In genomic region chr3:60633644-60634043, GRCh38 we compare ENCODE assay signal across 16 cellular contexts.
DNase-seq lines count a peak whose midpoint lies in the region; ATAC-seq, FAIRE-seq and TF ChIP-seq lines count a peak whose summit lies in the region.
"Had no signal": no experiment of that assay in that cellular context is flagged by ENCODE, and none has a peak within 500 bp of the region (broad histone marks: within the 10 kb centered on the region; RNA-seq: fewer than 3 reads in every experiment).

No MANE protein-coding gene starts in this region.

- no peak overlapping the region for H3K27ac ChIP-seq in GM23338 (ENCODE audit: low read depth)
- no peak overlapping the region for H3K27ac ChIP-seq in H1 (ENCODE audit: low read depth, low read length)
- H3K27ac ChIP-seq in neuronal stem cell (replicated peaks; ENCODE audit: low read length): no peak overlapping the region
- H3K27ac ChIP-seq: GM23248 had no signal

- H3K4me3 Mint-ChIP-seq in GM23338: no peak overlapping the region
- H3K4me3 Mint-ChIP-seq: CD4-positive, alpha-beta T cell had no signal

- H4K8ac ChIP-seq in H1 (ENCODE audit: extremely low read depth, insufficient read depth, low read length) (no peak overlapping the region), neuronal stem cell (ENCODE audit: low read depth, low read length) (no peak overlapping the region)

- no peaks in the 10 kb centered on the region; the same call in 1 of the 2 replicates for H3K23me2 ChIP-seq in H1 (ENCODE audit: low read depth, low read length)

- H3K4ac ChIP-seq in H1 (replicated peaks; ENCODE audit: insufficient read length, low read depth, low read length) (no peak overlapping the region), neuronal stem cell (ENCODE audit: low read length) (no peak overlapping the region)

- POLR2A ChIA-PET in H1 (lab: Charles Lee; ENCODE audit: partially characterized antibody): no interaction called here

- H2BK5ac ChIP-seq in H1 (ENCODE audit: low read depth, low read length) (no peak overlapping the region), neuronal stem cell (ENCODE audit: low read length) (no peak overlapping the region)

- H3K9ac ChIP-seq in H1 (replicated peaks in 1 of 4; ENCODE audit: extremely low read depth in 1 of 4, low read depth in 3 of 4, low read length in 3 of 4) (no peak overlapping the region), neuronal stem cell (ENCODE audit: low read depth, low read length, poor library complexity) (no peak overlapping the region)
- H3K9ac ChIP-seq: GM23248 had no signal

- no peak overlapping the region for H2BK15ac ChIP-seq in H1 (ENCODE audit: low read length)
- H2BK15ac ChIP-seq in neuronal stem cell (ENCODE audit: low read length): peak overlapping the region; percentile 51

- no peak for TF ChIP-seq EP300 in H1 (IDR thresholded peaks at IDR 0.05; ENCODE audit: borderline replicate concordance in 1 of 2, low read depth in 2 of 2, low read length in 2 of 2)

- no peaks in the 10 kb centered on the region for H3K79me2 ChIP-seq in GM23338 (replicated peaks; ENCODE audit: insufficient read depth)
- no peaks in the 10 kb centered on the region for H3K79me2 ChIP-seq in H1 (ENCODE audit: control insufficient read depth in 1 of 2, insufficient read depth in 2 of 2, low read length in 2 of 2)

- H3K4me1 Mint-ChIP-seq in GM23338: peaks cover 43% of the 10 kb centered on the region

- no peak overlapping the region for H3K4me2 ChIP-seq in GM23338
- no peak overlapping the region for H3K4me2 ChIP-seq in H1 (ENCODE audit: insufficient read depth in 1 of 2, low read depth in 2 of 2, low read length in 2 of 2)
- no peak overlapping the region for H3K4me2 ChIP-seq in neuronal stem cell (ENCODE audit: insufficient read depth, low read length, poor library complexity, severe bottlenecking)

- no peaks in the 10 kb centered on the region for H3K27me3 ChIP-seq in GM23338 (ENCODE audit: insufficient read depth)
- no peaks in the 10 kb centered on the region for H3K27me3 ChIP-seq in H1 (replicated peaks in 1 of 4; ENCODE audit: control insufficient read depth in 3 of 4, extremely low read depth in 1 of 4, insufficient read depth in 3 of 4, low read length in 3 of 4)
- H3K27me3 ChIP-seq in neuronal stem cell (ENCODE audit: control insufficient read depth in 3 of 3, insufficient read depth in 3 of 3, low read depth in 1 of 3, low read length in 3 of 3): no peaks in the 10 kb centered on the region

- H2BK12ac ChIP-seq in H1 (ENCODE audit: low read depth, low read length) (no peak overlapping the region; the same call in 1 of the 2 replicates), neuronal stem cell (ENCODE audit: low read length) (no peak overlapping the region)

- H3K27me3 Mint-ChIP-seq in GM23338 (ENCODE audit: insufficient read depth, low read depth, poor library complexity): no peaks in the 10 kb centered on the region
- H3K27me3 Mint-ChIP-seq: CD4-positive, alpha-beta T cell had no signal

- no peak overlapping the region for H3K23ac ChIP-seq in H1 (ENCODE audit: insufficient read length)
- no peak overlapping the region for H3K23ac ChIP-seq in neuronal stem cell (ENCODE audit: low read depth, low read length, poor library complexity)

- no peak for TF ChIP-seq POLR2A in H1 (IDR thresholded peaks at IDR 0.05; ENCODE audit: control extremely low read depth in 1 of 2, low read depth in 2 of 2, low read length in 2 of 2)

- TF ChIP-seq RAD21 in H1 (IDR thresholded peaks at IDR 0.05 in 1 of 2, conservative IDR thresholded peaks at IDR 0.05 in 1 of 2; ENCODE audit: low read depth in 2 of 2, low read length in 2 of 2): no peak

- H3K36me3 Mint-ChIP-seq in GM23338 (ENCODE audit: low read depth): no peaks in the 10 kb centered on the region

- TF ChIP-seq CTCF in AG10803 (conservative IDR thresholded peaks at IDR 0.05; ENCODE audit: low read length): no peak
- no peak for TF ChIP-seq CTCF in GM23338 (conservative IDR thresholded peaks at IDR 0.05; ENCODE audit: low read depth in 2 of 2)
- TF ChIP-seq CTCF in H1 (IDR thresholded peaks at IDR 0.05; ENCODE audit: control extremely low read depth in 1 of 3, insufficient read depth in 1 of 3, low read depth in 1 of 3, low read length in 3 of 3): no peak

- H3K56ac ChIP-seq in H1 (replicated peaks; ENCODE audit: insufficient read length, low read depth, low read length): no peak overlapping the region

- peak overlapping the region; percentile 13 for H4K91ac ChIP-seq in H1 (replicated peaks; ENCODE audit: insufficient read length, low read length)
- H4K91ac ChIP-seq in neuronal stem cell (ENCODE audit: low read depth, low read length, poor library complexity): no peak overlapping the region

- no peak for FAIRE-seq in H1 (lab: Jason Lieb, UNC)
- FAIRE-seq: RCC 7860 had no signal

- 92% methylated on average over 9 of the region's 9 CpGs; no CpG with 5 or more reads in 1 of the 2 experiments for WGBS in H1 (ENCODE audit: extremely low coverage in 1 of 2, insufficient coverage in 1 of 2, insufficient read length in 1 of 2, insufficient replicate concordance in 2 of 2, low coverage in 1 of 2, low lambda C conversion rate in 2 of 2, missing lambda C conversion rate in 1 of 2), 2 experiments
- no CpG with 5 or more reads among the region's 9 CpGs for WGBS in neuronal stem cell (ENCODE audit: extremely low coverage in 2 of 2, insufficient read length in 2 of 2, insufficient replicate concordance in 1 of 2), 2 donors

- H3K4me3 ChIP-seq in AG10803 (ENCODE audit: low read length): no peak overlapping the region
- H3K4me3 ChIP-seq in GM23338: no peak overlapping the region
- H3K4me3 ChIP-seq in H1 (ENCODE audit: extremely low read depth in 1 of 4, insufficient read depth in 2 of 4, low read depth in 3 of 4, low read length in 4 of 4): no peak overlapping the region
- no peak overlapping the region for H3K4me3 ChIP-seq in neuronal stem cell (ENCODE audit: low read length in 2 of 2)
- H3K4me3 ChIP-seq: GM23248 had no signal

- H3K18ac ChIP-seq in H1 (ENCODE audit: extremely low read depth, low read length) (no peak overlapping the region), neuronal stem cell (ENCODE audit: low read length) (peak overlapping the region; percentile 60)

- H3K79me1 ChIP-seq in H1 (ENCODE audit: low read depth, low read length) (no peaks in the 10 kb centered on the region), neuronal stem cell (ENCODE audit: low read depth, low read length) (no peaks in the 10 kb centered on the region)

- H3F3A ChIP-seq in GM23338 (replicated peaks; ENCODE audit: low read depth): no peaks in the 10 kb centered on the region

- no peaks in the 10 kb centered on the region; the same call in 1 of the 2 replicates for H3K9me2 ChIP-seq in GM23338 (ENCODE audit: insufficient read depth)

- H3K36me3 ChIP-seq in GM23338 (ENCODE audit: insufficient read depth) (no peaks in the 10 kb centered on the region), H1 (ENCODE audit: control insufficient read depth in 2 of 4, insufficient read depth in 4 of 4, low read length in 3 of 4) (no peaks in the 10 kb centered on the region), neuronal stem cell (replicated peaks in 1 of 2; ENCODE audit: control insufficient read depth in 2 of 2, insufficient read depth in 2 of 2, low read length in 2 of 2) (no peaks in the 10 kb centered on the region)

- no peaks in the 10 kb centered on the region for H3K9me3 ChIP-seq in H1 (ENCODE audit: insufficient read depth in 2 of 2, low read depth in 1 of 2, low read length in 1 of 2)
- H3K9me3 ChIP-seq in neuronal stem cell (replicated peaks in 1 of 2; ENCODE audit: control insufficient read depth in 2 of 2, insufficient read depth in 1 of 2, low read depth in 1 of 2, low read length in 2 of 2): no peaks in the 10 kb centered on the region

- peak overlapping the region; percentile 45; the same call in 1 of the 2 replicates for H2AFZ ChIP-seq in GM23338
- no peak overlapping the region; the same call in 1 of the 2 replicates for H2AFZ ChIP-seq in H1 (ENCODE audit: low read length)
- H2AFZ ChIP-seq in neuronal stem cell (ENCODE audit: low read length): no peak overlapping the region
- H2AFZ ChIP-seq: GM23248 had no signal

- H3K14ac ChIP-seq in H1 (ENCODE audit: insufficient read length) (no peak overlapping the region), neuronal stem cell (ENCODE audit: low read length) (no peak overlapping the region)

- H4K20me1 ChIP-seq in GM23338 (replicated peaks; ENCODE audit: insufficient read depth) (no peaks in the 10 kb centered on the region), H1 (replicated peaks in 1 of 2; ENCODE audit: control insufficient read depth in 1 of 2, insufficient read depth in 2 of 2, low read length in 2 of 2) (no peaks in the 10 kb centered on the region)

- H4K5ac ChIP-seq in H1 (ENCODE audit: insufficient read length, low read depth, low read length): no peak overlapping the region

- H3K4me1 ChIP-seq in GM23338 (ENCODE audit: insufficient read depth) (peaks cover 23% of the 10 kb centered on the region), H1 (replicated peaks in 1 of 4; ENCODE audit: control insufficient read depth in 3 of 4, insufficient read depth in 4 of 4, low read length in 3 of 4) (peaks cover 0 to 5% (median 3%) of the 10 kb centered on the region in 4 experiments; a peak in 3 of 7 replicates), neuronal stem cell (ENCODE audit: control insufficient read depth in 2 of 2, insufficient read depth in 1 of 2, low read depth in 1 of 2, low read length in 2 of 2) (peaks cover 10% of the 10 kb centered on the region in 2 donors)

- CTCF ChIA-PET in H1 (lab: Charles Lee; ENCODE audit: partially characterized antibody): interaction anchor here (0.6 to 1.5 kb wide), 3 partner anchors 11 to 344 kb away, joined by 3 to 5 read pairs (median 3); no protein-coding TSS in a partner anchor

- DNase-seq in AG10803 (ENCODE audit: low read depth) (peak; percentile 81), GM23338 (ENCODE audit: low spot score) (no peak), H1 (ENCODE audit: low read depth in 1 of 2, low spot score in 2 of 2) (no peak), neuronal stem cell (ENCODE audit: low spot score) (no peak), putamen (ENCODE audit: low spot score) (no peak), NCI-H1048 (lab: John Stamatoyannopoulos, UW) (no peak)
- DNase-seq: CD4-positive, alpha-beta T cell; GM23248; KBM-7; NCI-H146; NCI-H446; NCI-H69; SHP77 had no signal

- no peak; the same call in 2 of the 3 replicates for ATAC-seq in GM23338
- no peak for ATAC-seq in GM18873 (IDR thresholded peaks at IDR 0.05; ENCODE audit: low FRiP score, unreplicated experiment)
- ATAC-seq: SK-N-SH treated with all-trans-retinoic acid at 6 μM for 48 hours had no signal

- H2BK120ac ChIP-seq in H1 (replicated peaks; ENCODE audit: low read depth, low read length): no peak overlapping the region
- H2BK120ac ChIP-seq in neuronal stem cell (ENCODE audit: low read depth, low read length): no peak overlapping the region

- no peak overlapping the region for H3K27ac Mint-ChIP-seq in GM23338
- H3K27ac Mint-ChIP-seq: CD4-positive, alpha-beta T cell had no signal

- no peaks in the 10 kb centered on the region for H3K9me3 Mint-ChIP-seq in GM23338
- H3K9me3 Mint-ChIP-seq: CD4-positive, alpha-beta T cell had no signal

- H2BK20ac ChIP-seq in H1 (ENCODE audit: low read length): no peak overlapping the region

- H2AK5ac ChIP-seq in H1 (ENCODE audit: low read depth, low read length): no peak overlapping the region
- peak overlapping the region; percentile 26 for H2AK5ac ChIP-seq in neuronal stem cell (ENCODE audit: low read depth, low read length)

TF ChIP-seq in H1, 55 proteins besides CTCF, POLR2A, EP300 and RAD21:
- TF ChIP-seq BRCA1 (IDR thresholded peaks at IDR 0.05; ENCODE audit: low read depth, low read length): no peak
